ENCODE assay signal across 20 cellular contexts in the genomic region with DNA sequence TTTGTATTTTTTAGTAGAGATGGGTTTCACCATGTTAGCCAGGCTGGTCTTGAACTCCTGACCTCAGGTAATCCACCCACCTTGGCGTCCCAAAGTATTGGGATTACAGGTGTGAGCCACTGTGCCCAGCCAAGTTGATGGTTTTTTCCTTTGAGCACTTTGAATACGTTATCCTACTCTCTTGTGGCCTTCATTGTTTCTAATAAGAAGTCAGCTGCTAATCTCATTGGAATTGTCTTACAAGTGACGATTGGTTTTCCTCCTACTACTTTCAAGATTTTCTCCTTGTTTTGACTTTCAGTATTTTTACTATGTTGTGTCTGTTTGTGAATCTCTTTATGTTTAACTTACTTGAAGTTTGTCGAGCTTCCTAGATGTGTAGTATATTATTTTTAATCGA.
"Had no signal": no experiment of that assay in that cellular context is flagged by ENCODE, and none has a peak within 500 bp of the region (broad histone marks: within the 10 kb centered on the region; RNA-seq: fewer than 3 reads in every experiment).

No MANE protein-coding gene starts in this region.

- H3K27ac Mint-ChIP-seq: dendritic cell treated with granulocyte-macrophage colony-stimulating factor and Interleukin-4, amounts not matched to agents 40 ng/mL and 50 ng/mL, for 4 days; effector memory CD8-positive, alpha-beta T cell; mesothelial cell of epicardium had no signal

- H3K27ac ChIP-seq: colonic mucosa, esophagus muscularis mucosa, foreskin keratinocyte, gastroesophageal sphincter, heart right ventricle, left lung, lower lobe of right lung had no signal

- H3K36me3 ChIP-seq: colonic mucosa, esophagus muscularis mucosa, gastroesophageal sphincter, heart right ventricle, left lung, lower lobe of right lung had no signal

- DNase-seq: colonic mucosa; cortex of kidney; effector CD8-positive, alpha-beta T cell; effector memory CD8-positive, alpha-beta T cell; foreskin keratinocyte; glutamatergic neuron; head of caudate nucleus; heart right ventricle; hippocampal formation; left cardiac atrium; left lung; left ventricle myocardium superior; lower lobe of right lung; mesenchymal stem cell; mucosa of descending colon; naive B cell had no signal

- H3K36me3 Mint-ChIP-seq: naive B cell had no signal

- H3K27me3 ChIP-seq: colonic mucosa, esophagus muscularis mucosa, foreskin keratinocyte, gastroesophageal sphincter, left lung had no signal

- H3K4me1 ChIP-seq: colonic mucosa, esophagus muscularis mucosa, foreskin keratinocyte, gastroesophageal sphincter, heart right ventricle, left lung, lower lobe of right lung had no signal

- H3K4me1 Mint-ChIP-seq: mesothelial cell of epicardium, naive B cell had no signal

- H3K27me3 Mint-ChIP-seq: effector memory CD8-positive, alpha-beta T cell had no signal

- H3K4me3 Mint-ChIP-seq: dendritic cell treated with granulocyte-macrophage colony-stimulating factor and Interleukin-4, amounts not matched to agents 40 ng/mL and 50 ng/mL, for 4 days; effector memory CD8-positive, alpha-beta T cell; mesothelial cell of epicardium; naive B cell had no signal

- H3K9me3 ChIP-seq: colonic mucosa, lower lobe of right lung had no signal

- H3K4me3 ChIP-seq: colonic mucosa, esophagus muscularis mucosa, gastroesophageal sphincter, heart right ventricle, left lung, lower lobe of right lung, mucosa of descending colon had no signal
